ENCODE assay signal across 9 cellular contexts in genomic region chr4:127997534-127998388, GRCh38. TPM values are rescaled to one million over a fixed set of nuclear protein-coding genes. Genes with fewer than 3 reads are reported as not detected.
DNase-seq lines count a peak whose midpoint lies in the region; ATAC-seq, FAIRE-seq and TF ChIP-seq lines count a peak whose summit lies in the region.
"Had no signal": no experiment of that assay in that cellular context is flagged by ENCODE, and none has a peak within 500 bp of the region (broad histone marks: within the 10 kb centered on the region; RNA-seq: fewer than 3 reads in every experiment).

No MANE protein-coding gene starts in this region.

- H3K4me2 ChIP-seq in OCI-LY7 (ENCODE audit: low read length) = no peak overlapping the region
- no peak overlapping the region for H3K4me2 ChIP-seq in H1 (ENCODE audit: insufficient read depth in 1 of 2, low read depth in 2 of 2, low read length in 2 of 2)

- H3K4ac ChIP-seq in H1 (replicated peaks; ENCODE audit: insufficient read length, low read depth, low read length) = no peak overlapping the region

- H2BK12ac ChIP-seq in H1 (ENCODE audit: low read depth, low read length) = no peak overlapping the region

- H3K56ac ChIP-seq in H1 (replicated peaks; ENCODE audit: insufficient read length, low read depth, low read length) = no peak overlapping the region

- no peak for FAIRE-seq in H1 (lab: Jason Lieb, UNC)

- no peak for TF ChIP-seq POLR2A in H1 (IDR thresholded peaks at IDR 0.05; ENCODE audit: control extremely low read depth in 1 of 2, low read depth in 2 of 2, low read length in 2 of 2)

- H4K20me1 ChIP-seq in OCI-LY7 (ENCODE audit: insufficient read depth, low read length) (no peaks in the 10 kb centered on the region), H1 (replicated peaks in 1 of 2; ENCODE audit: control insufficient read depth in 1 of 2, insufficient read depth in 2 of 2, low read length in 2 of 2) (no peaks in the 10 kb centered on the region)

- no peak overlapping the region for H4K5ac ChIP-seq in H1 (ENCODE audit: insufficient read length, low read depth, low read length)

- H3K9me3 Mint-ChIP-seq in stimulated activated naive B cell treated with anti-CD40 and anti-IgM and Interleukin-4, amounts not matched to agents 10 μg/mL and 1 μg/mL and 100 μg/mL, for 72 hours = peaks cover 7 to 13% of the 10 kb centered on the region in 2 donors

- no peak overlapping the region for H3K9ac ChIP-seq in H1 (replicated peaks in 1 of 4; ENCODE audit: extremely low read depth in 1 of 4, low read depth in 3 of 4, low read length in 3 of 4)

- peak overlapping the region; percentile 3 for H3K27ac ChIP-seq in OCI-LY7 (ENCODE audit: low read depth, low read length, poor library complexity, severe bottlenecking)
- H3K27ac ChIP-seq in H1 (ENCODE audit: low read depth, low read length) = no peak overlapping the region
- H3K27ac ChIP-seq: dorsolateral prefrontal cortex had no signal

- no peaks in the 10 kb centered on the region for H3K27me3 Mint-ChIP-seq in stimulated activated naive B cell treated with anti-CD40 and anti-IgM and Interleukin-4, amounts not matched to agents 10 μg/mL and 1 μg/mL and 100 μg/mL, for 72 hours

- H3K36me3 ChIP-seq in OCI-LY7 (ENCODE audit: insufficient read depth, low read length) = peaks cover 24% of the 10 kb centered on the region; the same call in 1 of the 2 replicates
- peaks cover 0 to 11% (median 4%) of the 10 kb centered on the region in 4 experiments; a peak in 2 of 8 replicates for H3K36me3 ChIP-seq in H1 (ENCODE audit: control insufficient read depth in 2 of 4, insufficient read depth in 4 of 4, low read length in 3 of 4)

- no peak overlapping the region for H2AK5ac ChIP-seq in H1 (ENCODE audit: low read depth, low read length)

- H3K79me2 ChIP-seq in OCI-LY7 (ENCODE audit: insufficient read depth, low read depth, low read length) (no peaks in the 10 kb centered on the region), H1 (ENCODE audit: control insufficient read depth in 1 of 2, insufficient read depth in 2 of 2, low read length in 2 of 2) (no peaks in the 10 kb centered on the region)

- H3K9me3 ChIP-seq in OCI-LY7 (ENCODE audit: low read length) (peaks cover 7% of the 10 kb centered on the region), H1 (ENCODE audit: insufficient read depth in 2 of 2, low read depth in 1 of 2, low read length in 1 of 2) (no peaks in the 10 kb centered on the region)

- H4K8ac ChIP-seq in H1 (ENCODE audit: extremely low read depth, insufficient read depth, low read length) = no peak overlapping the region

- peak; percentile 13; the same call in 1 of the 2 replicates for TF ChIP-seq CTCF in AG10803 (conservative IDR thresholded peaks at IDR 0.05; ENCODE audit: low read length)
- peak; percentile 72 for TF ChIP-seq CTCF in OCI-LY7 (conservative IDR thresholded peaks at IDR 0.05; ENCODE audit: low read length)
- peak in 2 of 3 experiments; percentile 17 to 39; a peak in 2 of 4 replicates for TF ChIP-seq CTCF in H1 (IDR thresholded peaks at IDR 0.05; ENCODE audit: control extremely low read depth in 1 of 3, insufficient read depth in 1 of 3, low read depth in 1 of 3, low read length in 3 of 3)

- H3K4me1 ChIP-seq in OCI-LY7 (ENCODE audit: insufficient read depth, low read length, poor library complexity, severe bottlenecking) = peaks cover 5% of the 10 kb centered on the region
- H3K4me1 ChIP-seq in H1 (replicated peaks in 1 of 4; ENCODE audit: control insufficient read depth in 3 of 4, insufficient read depth in 4 of 4, low read length in 3 of 4) = no peaks in the 10 kb centered on the region

- H3K23ac ChIP-seq in H1 (ENCODE audit: insufficient read length) = no peak overlapping the region

- H3K18ac ChIP-seq in H1 (ENCODE audit: extremely low read depth, low read length) = no peak overlapping the region

- CTCF ChIA-PET in OCI-LY7 (lab: Charles Lee; ENCODE audit: unreplicated experiment) = no interaction called here
- CTCF ChIA-PET in H1 (lab: Charles Lee; ENCODE audit: partially characterized antibody) = interaction anchor here (0.6 to 1.7 kb wide), 6 partner anchors 8 to 79 kb away, joined by 3 to 7 read pairs (median 4); no protein-coding TSS in a partner anchor

- H3K27ac Mint-ChIP-seq in stimulated activated naive B cell treated with anti-CD40 and anti-IgM and Interleukin-4, amounts not matched to agents 10 μg/mL and 1 μg/mL and 100 μg/mL, for 72 hours = peak overlapping the region; percentile 91

- DNase-seq in AG10803 (ENCODE audit: low read depth) = peak; percentile 43
- peak; percentile 66 for DNase-seq in OCI-LY7 (ENCODE audit: low spot score)
- DNase-seq in H1 (ENCODE audit: low read depth in 1 of 2, low spot score in 2 of 2) = no peak
- peak; percentile 35 for DNase-seq in stimulated activated naive B cell treated with anti-CD40 and anti-IgM and Interleukin-4, amounts not matched to agents 10 μg/mL and 1 μg/mL and 100 μg/mL, for 72 hours
- DNase-seq in NCI-H2081 (lab: John Stamatoyannopoulos, UW) = no peak
- DNase-seq in NCI-H2107 treated with DMSO at 0.1 percent for 48 hours (lab: John Stamatoyannopoulos, UW; ENCODE audit: unreplicated experiment) = no peak

- no peaks in the 10 kb centered on the region for H3K27me3 ChIP-seq in H1 (replicated peaks in 1 of 4; ENCODE audit: control insufficient read depth in 3 of 4, extremely low read depth in 1 of 4, insufficient read depth in 3 of 4, low read length in 3 of 4)
- H3K27me3 ChIP-seq: dorsolateral prefrontal cortex had no signal

- H2BK120ac ChIP-seq in H1 (replicated peaks; ENCODE audit: low read depth, low read length) = no peak overlapping the region

- ATAC-seq in GM18867 (IDR thresholded peaks at IDR 0.05; ENCODE audit: unreplicated experiment) (peak; percentile 100), HG02943 (IDR thresholded peaks at IDR 0.05; ENCODE audit: low read depth, unreplicated experiment) (peak; percentile 99)
- peak; percentile 96 to 97 for ATAC-seq in stimulated activated naive B cell treated with anti-CD40 and anti-IgM and Interleukin-4, amounts not matched to agents 10 μg/mL and 1 μg/mL and 100 μg/mL, for 72 hours (replicated peaks)

- H4K91ac ChIP-seq in H1 (replicated peaks; ENCODE audit: insufficient read length, low read length) = no peak overlapping the region

- BruUV-seq in OCI-LY7 (replicated peaks; lab: Mats Ljungman, UMichigan) = no TSS peak

- TF ChIP-seq EP300 in H1 (IDR thresholded peaks at IDR 0.05; ENCODE audit: borderline replicate concordance in 1 of 2, low read depth in 2 of 2, low read length in 2 of 2) = no peak

- no peaks in the 10 kb centered on the region for H3K79me1 ChIP-seq in H1 (ENCODE audit: low read depth, low read length)

- H3K9me2 ChIP-seq in OCI-LY7 (ENCODE audit: insufficient read depth, low read length) = no peaks in the 10 kb centered on the region

- H2BK5ac ChIP-seq in H1 (ENCODE audit: low read depth, low read length) = no peak overlapping the region

- no peak overlapping the region for H2BK20ac ChIP-seq in H1 (ENCODE audit: low read length)

- H2BK15ac ChIP-seq in H1 (ENCODE audit: low read length) = no peak overlapping the region

- peak; percentile 17 to 33; a peak in 3 of 4 replicates for TF ChIP-seq RAD21 in H1 (IDR thresholded peaks at IDR 0.05 in 1 of 2, conservative IDR thresholded peaks at IDR 0.05 in 1 of 2; ENCODE audit: low read depth in 2 of 2, low read length in 2 of 2)

- POLR2A ChIA-PET in OCI-LY7 (lab: Charles Lee) = interaction anchor here (0.7 to 1.0 kb wide), 5 partner anchors 9 to 335 kb away, joined by 3 to 5 read pairs (median 4); partner anchors contain the start of gene LARP1B
- POLR2A ChIA-PET in H1 (lab: Charles Lee; ENCODE audit: partially characterized antibody) = no interaction called here

- intact Hi-C loops in OCI-LY7 (cut with micrococcal nuclease; ENCODE audit: unreplicated experiment) = no loop called here

- WGBS in H1 (ENCODE audit: extremely low coverage in 1 of 2, insufficient coverage in 1 of 2, insufficient read length in 1 of 2, insufficient replicate concordance in 2 of 2, low coverage in 1 of 2, low lambda C conversion rate in 2 of 2, missing lambda C conversion rate in 1 of 2), 2 experiments = 91% methylated on average over 5 of the region's 8 CpGs; no CpG with 5 or more reads in 1 of the 2 experiments

- peaks cover 34 to 58% of the 10 kb centered on the region in 2 donors for H3K36me3 Mint-ChIP-seq in stimulated activated naive B cell treated with anti-CD40 and anti-IgM and Interleukin-4, amounts not matched to agents 10 μg/mL and 1 μg/mL and 100 μg/mL, for 72 hours

- peaks cover 8 to 28% of the 10 kb centered on the region in 2 donors for H3K4me1 Mint-ChIP-seq in stimulated activated naive B cell treated with anti-CD40 and anti-IgM and Interleukin-4, amounts not matched to agents 10 μg/mL and 1 μg/mL and 100 μg/mL, for 72 hours

- no peak overlapping the region for H3K4me3 Mint-ChIP-seq in stimulated activated naive B cell treated with anti-CD40 and anti-IgM and Interleukin-4, amounts not matched to agents 10 μg/mL and 1 μg/mL and 100 μg/mL, for 72 hours

- no peak overlapping the region for H3K14ac ChIP-seq in H1 (ENCODE audit: insufficient read length)

- H3K23me2 ChIP-seq in H1 (ENCODE audit: low read depth, low read length) = no peaks in the 10 kb centered on the region

- H2AFZ ChIP-seq in OCI-LY7 (ENCODE audit: low read length) (no peak overlapping the region), H1 (ENCODE audit: low read length) (no peak overlapping the region)

- H3K4me3 ChIP-seq in AG10803 (ENCODE audit: low read length) = no peak overlapping the region
- H3K4me3 ChIP-seq in OCI-LY7 (ENCODE audit: low read depth, low read length, poor library complexity, severe bottlenecking) = no peak overlapping the region
- H3K4me3 ChIP-seq in H1 (ENCODE audit: extremely low read depth in 1 of 4, insufficient read depth in 2 of 4, low read depth in 3 of 4, low read length in 4 of 4) = no peak overlapping the region
- H3K4me3 ChIP-seq: dorsolateral prefrontal cortex had no signal

RNA-seq across cellular contexts. Expression of gene ABHD18, which starts 32.6 kb away (rescaled TPM):
- 8.6 and 10.4 TPM in 2 replicates for total RNA-seq in OCI-LY7 (2014; rRNA removed; shearing (Covaris generic))
- 12.7 and 14.3 TPM in 2 replicates for total RNA-seq in OCI-LY7 (2022)
- 15.9 and 17.0 TPM in 2 replicates for total RNA-seq in H1 (2021; fragmentation: NEBNext Ultra II Directional; extraction: Animal tissue kit (Norgen Biotek cat#: 25700))
- 2.7 and 2.9 TPM in 2 replicates for polyA plus RNA-seq in H1 (2011; rRNA removed)
- polyA plus RNA-seq in H1 (2011; cell fraction: cytosol; rRNA removed) = 3.7 TPM
- 3.2 TPM for polyA plus RNA-seq in H1 (2011; cell fraction: nucleus; rRNA removed)
- polyA plus RNA-seq in H1 (2012, experiment 1 of 2) = 4.3 to 11.1 TPM (median 6.5 TPM) in 4 replicates
- polyA plus RNA-seq in H1 (2012, experiment 2 of 2) = 1.4 TPM
- 10.5 TPM for polyA plus RNA-seq in H1 (2013, experiment 1 of 2)
- polyA plus RNA-seq in H1 (2013, experiment 2 of 2) = 9.6 TPM
- 7.1 and 12.2 TPM in 2 replicates for polyA minus RNA-seq in H1 (2011; rRNA and poly(A)+ RNA removed)
- 6.8 TPM for polyA minus RNA-seq in H1 (2011; cell fraction: cytosol; rRNA and poly(A)+ RNA removed)
- 10.1 TPM for polyA minus RNA-seq in H1 (2011; cell fraction: nucleus; rRNA and poly(A)+ RNA removed)

RNA-seq across cellular contexts. Expression of gene MFSD8, which starts 32.8 kb away (rescaled TPM):
- 15.1 and 15.9 TPM in 2 replicates for total RNA-seq in OCI-LY7 (2014; rRNA removed; shearing (Covaris generic))
- total RNA-seq in OCI-LY7 (2022) = 19.8 and 26.7 TPM in 2 replicates
- 15.8 and 24.3 TPM in 2 replicates for total RNA-seq in H1 (2021; fragmentation: NEBNext Ultra II Directional; extraction: Animal tissue kit (Norgen Biotek cat#: 25700))
- polyA plus RNA-seq in H1 (2011; rRNA removed) = 7.1 and 9.2 TPM in 2 replicates
- polyA plus RNA-seq in H1 (2011; cell fraction: cytosol; rRNA removed) = 9.5 TPM
- 10.5 TPM for polyA plus RNA-seq in H1 (2011; cell fraction: nucleus; rRNA removed)
- polyA plus RNA-seq in H1 (2012, experiment 1 of 2) = 6.1 to 12.2 TPM (median 8.7 TPM) in 4 replicates
- polyA plus RNA-seq in H1 (2012, experiment 2 of 2) = 2.7 TPM
- 18.1 TPM for polyA plus RNA-seq in H1 (2013, experiment 1 of 2)
- 14.0 TPM for polyA plus RNA-seq in H1 (2013, experiment 2 of 2)
- polyA minus RNA-seq in H1 (2011; rRNA and poly(A)+ RNA removed) = 19.8 and 27.6 TPM in 2 replicates
- 16.7 TPM for polyA minus RNA-seq in H1 (2011; cell fraction: cytosol; rRNA and poly(A)+ RNA removed)
- polyA minus RNA-seq in H1 (2011; cell fraction: nucleus; rRNA and poly(A)+ RNA removed) = 35.6 TPM

Comparison
In these comparisons a context has a peak if more than half of its experiments do, and no peak if none do; other contexts are left out.
1. DNase-seq: peak in AG10803 (single experiment), OCI-LY7 (single experiment) and stimulated activated naive B cell treated with anti-CD40 and anti-IgM and Interleukin-4, amounts not matched to agents 10 μg/mL and 1 μg/mL and 100 μg/mL, for 72 hours (single experiment); none in H1 (0 of 2), NCI-H2081 (0 of 2) and NCI-H2107 treated with DMSO at 0.1 percent for 48 hours (single experiment).
2. CTCF ChIP-seq: peak in every context shown above with its lines; median percentile 72 in OCI-LY7; 28 in H1; 13 in AG10803.
3. Peak in every context shown above with its lines, with median percentiles within 50 percentile points of each other: ATAC-seq.